Comparison of ENCODE assay signal across 1 cellular context in the genomic region with DNA sequence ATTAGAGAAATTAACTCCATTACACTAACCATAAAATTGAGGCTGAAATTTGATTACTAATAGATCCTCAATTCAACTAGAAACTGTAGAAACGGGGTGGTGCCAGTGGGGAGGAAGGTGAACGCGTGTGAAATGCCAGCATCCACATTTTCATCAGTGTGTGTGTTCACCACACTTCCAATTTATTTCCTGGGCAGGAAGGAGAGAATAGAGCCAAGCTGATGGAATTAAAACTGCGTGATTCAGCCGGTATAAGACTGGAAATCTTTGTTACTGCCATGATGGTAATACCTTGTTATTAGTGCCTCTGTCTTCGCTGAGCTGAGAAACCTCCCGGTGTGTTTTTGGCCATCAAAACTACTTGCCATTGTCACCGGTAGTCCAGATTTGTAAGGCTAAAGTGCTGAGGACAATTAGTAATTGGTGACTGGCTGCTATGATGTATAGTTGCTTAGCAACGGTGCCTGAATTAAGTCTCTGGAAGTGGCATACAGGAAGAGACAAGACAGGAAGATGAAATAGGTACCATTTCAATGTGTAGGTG.
TF ChIP-seq lines count a peak whose summit lies in the region.

No MANE protein-coding gene starts in this region.

TF ChIP-seq in K562, 482 proteins besides CTCF, POLR2A, EP300 and RAD21 (continued from another document):
- TF ChIP-seq ZNF133 (CRISPR knock-in tag; IDR thresholded peaks at IDR 0.05) (no peak), RFX1 (IDR thresholded peaks at IDR 0.05) (peak; percentile 51), STAT5B (CRISPR knock-in tag; IDR thresholded peaks at IDR 0.05) (no peak), NCOA1 (IDR thresholded peaks at IDR 0.05; ENCODE audit: low read depth) (no peak)
- TF ChIP-seq, protein P1, sequence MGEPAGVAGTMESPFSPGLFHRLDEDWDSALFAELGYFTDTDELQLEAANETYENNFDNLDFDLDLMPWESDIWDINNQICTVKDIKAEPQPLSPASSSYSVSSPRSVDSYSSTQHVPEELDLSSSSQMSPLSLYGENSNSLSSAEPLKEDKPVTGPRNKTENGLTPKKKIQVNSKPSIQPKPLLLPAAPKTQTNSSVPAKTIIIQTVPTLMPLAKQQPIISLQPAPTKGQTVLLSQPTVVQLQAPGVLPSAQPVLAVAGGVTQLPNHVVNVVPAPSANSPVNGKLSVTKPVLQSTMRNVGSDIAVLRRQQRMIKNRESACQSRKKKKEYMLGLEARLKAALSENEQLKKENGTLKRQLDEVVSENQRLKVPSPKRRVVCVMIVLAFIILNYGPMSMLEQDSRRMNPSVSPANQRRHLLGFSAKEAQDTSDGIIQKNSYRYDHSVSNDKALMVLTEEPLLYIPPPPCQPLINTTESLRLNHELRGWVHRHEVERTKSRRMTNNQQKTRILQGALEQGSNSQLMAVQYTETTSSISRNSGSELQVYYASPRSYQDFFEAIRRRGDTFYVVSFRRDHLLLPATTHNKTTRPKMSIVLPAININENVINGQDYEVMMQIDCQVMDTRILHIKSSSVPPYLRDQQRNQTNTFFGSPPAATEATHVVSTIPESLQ (CRISPR knock-in tag; IDR thresholded peaks at IDR 0.05), result no peak
